In genomic region chr1:72946901-72947505, GRCh38 we compare ENCODE assay signal across 1 cellular context.
TF ChIP-seq lines count a peak whose summit lies in the region.

No MANE protein-coding gene starts in this region.

TF ChIP-seq in GM23338, 12 proteins besides CTCF, POLR2A, EP300 and RAD21 (continued from another document):
- TF ChIP-seq, protein P1, sequence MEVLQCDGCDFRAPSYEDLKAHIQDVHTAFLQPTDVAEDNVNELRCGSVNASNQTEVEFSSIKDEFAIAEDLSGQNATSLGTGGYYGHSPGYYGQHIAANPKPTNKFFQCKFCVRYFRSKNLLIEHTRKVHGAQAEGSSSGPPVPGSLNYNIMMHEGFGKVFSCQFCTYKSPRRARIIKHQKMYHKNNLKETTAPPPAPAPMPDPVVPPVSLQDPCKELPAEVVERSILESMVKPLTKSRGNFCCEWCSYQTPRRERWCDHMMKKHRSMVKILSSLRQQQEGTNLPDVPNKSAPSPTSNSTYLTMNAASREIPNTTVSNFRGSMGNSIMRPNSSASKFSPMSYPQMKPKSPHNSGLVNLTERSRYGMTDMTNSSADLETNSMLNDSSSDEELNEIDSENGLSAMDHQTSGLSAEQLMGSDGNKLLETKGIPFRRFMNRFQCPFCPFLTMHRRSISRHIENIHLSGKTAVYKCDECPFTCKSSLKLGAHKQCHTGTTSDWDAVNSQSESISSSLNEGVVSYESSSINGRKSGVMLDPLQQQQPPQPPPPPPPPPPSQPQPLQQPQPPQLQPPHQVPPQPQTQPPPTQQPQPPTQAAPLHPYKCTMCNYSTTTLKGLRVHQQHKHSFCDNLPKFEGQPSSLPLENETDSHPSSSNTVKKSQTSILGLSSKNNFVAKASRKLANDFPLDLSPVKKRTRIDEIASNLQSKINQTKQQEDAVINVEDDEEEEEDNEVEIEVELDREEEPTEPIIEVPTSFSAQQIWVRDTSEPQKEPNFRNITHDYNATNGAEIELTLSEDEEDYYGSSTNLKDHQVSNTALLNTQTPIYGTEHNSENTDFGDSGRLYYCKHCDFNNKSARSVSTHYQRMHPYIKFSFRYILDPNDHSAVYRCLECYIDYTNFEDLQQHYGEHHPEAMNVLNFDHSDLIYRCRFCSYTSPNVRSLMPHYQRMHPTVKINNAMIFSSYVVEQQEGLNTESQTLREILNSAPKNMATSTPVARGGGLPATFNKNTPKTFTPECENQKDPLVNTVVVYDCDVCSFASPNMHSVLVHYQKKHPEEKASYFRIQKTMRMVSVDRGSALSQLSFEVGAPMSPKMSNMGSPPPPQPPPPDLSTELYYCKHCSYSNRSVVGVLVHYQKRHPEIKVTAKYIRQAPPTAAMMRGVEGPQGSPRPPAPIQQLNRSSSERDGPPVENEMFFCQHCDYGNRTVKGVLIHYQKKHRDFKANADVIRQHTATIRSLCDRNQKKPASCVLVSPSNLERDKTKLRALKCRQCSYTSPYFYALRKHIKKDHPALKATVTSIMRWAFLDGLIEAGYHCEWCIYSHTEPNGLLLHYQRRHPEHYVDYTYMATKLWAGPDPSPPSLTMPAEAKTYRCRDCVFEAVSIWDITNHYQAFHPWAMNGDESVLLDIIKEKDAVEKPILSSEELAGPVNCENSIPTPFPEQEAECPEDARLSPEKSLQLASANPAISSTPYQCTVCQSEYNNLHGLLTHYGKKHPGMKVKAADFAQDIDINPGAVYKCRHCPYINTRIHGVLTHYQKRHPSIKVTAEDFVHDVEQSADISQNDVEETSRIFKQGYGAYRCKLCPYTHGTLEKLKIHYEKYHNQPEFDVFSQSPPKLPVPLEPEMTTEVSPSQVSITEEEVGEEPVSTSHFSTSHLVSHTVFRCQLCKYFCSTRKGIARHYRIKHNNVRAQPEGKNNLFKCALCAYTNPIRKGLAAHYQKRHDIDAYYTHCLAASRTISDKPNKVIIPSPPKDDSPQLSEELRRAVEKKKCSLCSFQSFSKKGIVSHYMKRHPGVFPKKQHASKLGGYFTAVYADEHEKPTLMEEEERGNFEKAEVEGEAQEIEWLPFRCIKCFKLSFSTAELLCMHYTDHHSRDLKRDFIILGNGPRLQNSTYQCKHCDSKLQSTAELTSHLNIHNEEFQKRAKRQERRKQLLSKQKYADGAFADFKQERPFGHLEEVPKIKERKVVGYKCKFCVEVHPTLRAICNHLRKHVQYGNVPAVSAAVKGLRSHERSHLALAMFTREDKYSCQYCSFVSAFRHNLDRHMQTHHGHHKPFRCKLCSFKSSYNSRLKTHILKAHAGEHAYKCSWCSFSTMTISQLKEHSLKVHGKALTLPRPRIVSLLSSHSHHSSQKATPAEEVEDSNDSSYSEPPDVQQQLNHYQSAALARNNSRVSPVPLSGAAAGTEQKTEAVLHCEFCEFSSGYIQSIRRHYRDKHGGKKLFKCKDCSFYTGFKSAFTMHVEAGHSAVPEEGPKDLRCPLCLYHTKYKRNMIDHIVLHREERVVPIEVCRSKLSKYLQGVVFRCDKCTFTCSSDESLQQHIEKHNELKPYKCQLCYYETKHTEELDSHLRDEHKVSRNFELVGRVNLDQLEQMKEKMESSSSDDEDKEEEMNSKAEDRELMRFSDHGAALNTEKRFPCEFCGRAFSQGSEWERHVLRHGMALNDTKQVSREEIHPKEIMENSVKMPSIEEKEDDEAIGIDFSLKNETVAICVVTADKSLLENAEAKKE (CRISPR knock-in tag; IDR thresholded peaks at IDR 0.05): no peak
- TF ChIP-seq NANOG (IDR thresholded peaks at IDR 0.05; ENCODE audit: borderline replicate concordance): no peak
- TF ChIP-seq REST (IDR thresholded peaks at IDR 0.05; ENCODE audit: unreplicated experiment): no peak
- TF ChIP-seq, protein P2, sequence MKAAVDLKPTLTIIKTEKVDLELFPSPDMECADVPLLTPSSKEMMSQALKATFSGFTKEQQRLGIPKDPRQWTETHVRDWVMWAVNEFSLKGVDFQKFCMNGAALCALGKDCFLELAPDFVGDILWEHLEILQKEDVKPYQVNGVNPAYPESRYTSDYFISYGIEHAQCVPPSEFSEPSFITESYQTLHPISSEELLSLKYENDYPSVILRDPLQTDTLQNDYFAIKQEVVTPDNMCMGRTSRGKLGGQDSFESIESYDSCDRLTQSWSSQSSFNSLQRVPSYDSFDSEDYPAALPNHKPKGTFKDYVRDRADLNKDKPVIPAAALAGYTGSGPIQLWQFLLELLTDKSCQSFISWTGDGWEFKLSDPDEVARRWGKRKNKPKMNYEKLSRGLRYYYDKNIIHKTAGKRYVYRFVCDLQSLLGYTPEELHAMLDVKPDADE (IDR thresholded peaks at IDR 0.05): no peak
- TF ChIP-seq ZNF331 (CRISPR knock-in tag; IDR thresholded peaks at IDR 0.05; ENCODE audit: low read depth): no peak
- TF ChIP-seq ZNF114 (CRISPR knock-in tag; IDR thresholded peaks at IDR 0.05): no peak
- no peak for TF ChIP-seq EZH2 (IDR thresholded peaks at IDR 0.05; ENCODE audit: low read depth, unreplicated experiment)
- TF ChIP-seq EZH2phosphoT487 (IDR thresholded peaks at IDR 0.05; ENCODE audit: unreplicated experiment): no peak
